ENCODE assay signal across 18 cellular contexts in genomic region chr7:45238806-45239205, GRCh38.
"Had no signal": no experiment of that assay in that cellular context is flagged by ENCODE, and none has a peak within 500 bp of the region (broad histone marks: within the 10 kb centered on the region; RNA-seq: fewer than 3 reads in every experiment).

No MANE protein-coding gene starts in this region.

- H3K27ac Mint-ChIP-seq: activated B cell treated with CpG ODN at 0.5 μM for 24 hours; activated CD4-positive, alpha-beta T cell treated with anti-CD3 and anti-CD28 coated beads, Interleukin-2, amount 10 ng/mL, durations not matched to agents 7 days and 5 days; activated naive CD8-positive, alpha-beta T cell treated with anti-CD3 and anti-CD28 coated beads, Interleukin-2, amount 50 U/mL, for 24 hours; natural killer cell; type B pancreatic cell had no signal

- H3K4me3 ChIP-seq: ascending aorta, mucosa of descending colon, prostate gland, suprapubic skin had no signal

- H3K4me1 Mint-ChIP-seq: activated B cell treated with CpG ODN at 0.5 μM for 24 hours; activated CD4-positive, alpha-beta T cell treated with anti-CD3 and anti-CD28 coated beads, Interleukin-2, amount 10 ng/mL, durations not matched to agents 7 days and 5 days; activated naive CD8-positive, alpha-beta T cell treated with anti-CD3 and anti-CD28 coated beads, Interleukin-2, amount 50 U/mL, for 24 hours; natural killer cell had no signal

- FAIRE-seq: TTC549 had no signal

- H3K36me3 ChIP-seq: ascending aorta, prostate gland, suprapubic skin had no signal

- H3K27ac ChIP-seq: prostate gland, suprapubic skin had no signal

- H3K9me3 ChIP-seq: ascending aorta, mucosa of descending colon, prostate gland, suprapubic skin had no signal

- H3K4me3 Mint-ChIP-seq: activated B cell treated with CpG ODN at 0.5 μM for 24 hours; activated CD4-positive, alpha-beta T cell treated with anti-CD3 and anti-CD28 coated beads, Interleukin-2, amount 10 ng/mL, durations not matched to agents 7 days and 5 days; activated naive CD8-positive, alpha-beta T cell treated with anti-CD3 and anti-CD28 coated beads, Interleukin-2, amount 50 U/mL, for 24 hours; natural killer cell; type B pancreatic cell had no signal

- ATAC-seq: activated naive CD8-positive, alpha-beta T cell treated with anti-CD3 and anti-CD28 coated beads, Interleukin-2, amount 50 U/mL, for 24 hours; mucosa of descending colon; natural killer cell; sciatic nerve had no signal

- H3K27me3 ChIP-seq: ascending aorta had no signal

- H3K36me3 Mint-ChIP-seq: natural killer cell, type B pancreatic cell had no signal

- H3K9me3 Mint-ChIP-seq: activated B cell treated with CpG ODN at 0.5 μM for 24 hours; activated CD4-positive, alpha-beta T cell treated with anti-CD3 and anti-CD28 coated beads, Interleukin-2, amount 10 ng/mL, durations not matched to agents 7 days and 5 days; activated naive CD8-positive, alpha-beta T cell treated with anti-CD3 and anti-CD28 coated beads, Interleukin-2, amount 50 U/mL, for 24 hours; natural killer cell; type B pancreatic cell had no signal

- H3K4me1 ChIP-seq: ascending aorta, prostate gland, suprapubic skin had no signal

- DNase-seq: activated B cell treated with CpG ODN at 0.5 μM for 24 hours; activated CD4-positive, alpha-beta T cell treated with anti-CD3 and anti-CD28 coated beads, Interleukin-2, amount 10 ng/mL, durations not matched to agents 7 days and 5 days; activated CD8-positive, alpha-beta memory T cell treated with anti-CD3 and anti-CD28 coated beads for 24 hours; activated naive CD4-positive, alpha-beta T cell treated with Interleukin-2 at 50 U/mL for 16 hours; activated naive CD8-positive, alpha-beta T cell treated with anti-CD3 and anti-CD28 coated beads, Interleukin-2, amount 50 U/mL, for 24 hours; hippocampal formation; kidney glomerular epithelial cell; mucosa of descending colon; natural killer cell; stimulated activated CD4-positive, alpha-beta T cell treated with anti-CD3 and anti-CD28 coated beads, Interleukin-2, amount 100 ng/mL, for 48 hours; stimulated activated naive CD4-positive, alpha-beta T cell treated with Interleukin-2 at 50 U/mL for 16 hours; T-helper 2 cell had no signal
